1 cellular context compared by ENCODE assay signal in genomic region chr15:58142827-58143226, GRCh38.
TF ChIP-seq lines count a peak whose summit lies in the region.

No MANE protein-coding gene starts in this region.

TF ChIP-seq in K562, 482 proteins besides CTCF, POLR2A, EP300 and RAD21 (continued from another document and continues in another):
- TF ChIP-seq, protein P1, sequence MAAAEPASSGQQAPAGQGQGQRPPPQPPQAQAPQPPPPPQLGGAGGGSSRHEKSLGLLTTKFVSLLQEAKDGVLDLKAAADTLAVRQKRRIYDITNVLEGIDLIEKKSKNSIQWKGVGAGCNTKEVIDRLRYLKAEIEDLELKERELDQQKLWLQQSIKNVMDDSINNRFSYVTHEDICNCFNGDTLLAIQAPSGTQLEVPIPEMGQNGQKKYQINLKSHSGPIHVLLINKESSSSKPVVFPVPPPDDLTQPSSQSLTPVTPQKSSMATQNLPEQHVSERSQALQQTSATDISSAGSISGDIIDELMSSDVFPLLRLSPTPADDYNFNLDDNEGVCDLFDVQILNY (CRISPR knock-in tag; IDR thresholded peaks at IDR 0.05), result no peak
- TF ChIP-seq HDAC2 (IDR thresholded peaks at IDR 0.05) (peak; percentile 51; the same call in 1 of the 2 replicates), FOXJ2 (tag; IDR thresholded peaks at IDR 0.05) (peak; percentile 77), LCOR (CRISPR knock-in tag; IDR thresholded peaks at IDR 0.05) (no peak), CXXC5 (CRISPR knock-in tag; IDR thresholded peaks at IDR 0.05) (peak; percentile 82), POLR2G (IDR thresholded peaks at IDR 0.05; ENCODE audit: low read depth, low read length) (no peak), U2AF1 (optimal IDR thresholded peaks at IDR 0.05; ENCODE audit: low read depth, low read length) (no peak), SMC3 (conservative IDR thresholded peaks at IDR 0.05; ENCODE audit: insufficient read depth, low read depth, low read length) (no peak), MGA (IDR thresholded peaks at IDR 0.05) (peak; percentile 28; the same call in 1 of the 2 replicates), DPF2 (IDR thresholded peaks at IDR 0.05) (peak; percentile 37; the same call in 1 of the 2 replicates), KHSRP (IDR thresholded peaks at IDR 0.05) (no peak), ZNF212 (CRISPR knock-in tag; IDR thresholded peaks at IDR 0.05) (no peak), NCOA2 (IDR thresholded peaks at IDR 0.05; ENCODE audit: partially characterized antibody in 2 of 2) (no peak), TAL1 (IDR thresholded peaks at IDR 0.05) (no peak), MCM2 (IDR thresholded peaks at IDR 0.05; ENCODE audit: low read depth) (no peak), MYC (IDR thresholded peaks at IDR 0.05; ENCODE audit: low read depth, low read length) (peak; percentile 52; the same call in 1 of the 2 replicates), MYC (CRISPR knock-in tag; IDR thresholded peaks at IDR 0.05; ENCODE audit: borderline replicate concordance, low read depth) (no peak), HDGF (IDR thresholded peaks at IDR 0.05) (no peak), PHF21A (IDR thresholded peaks at IDR 0.05; ENCODE audit: borderline replicate concordance, low read depth) (no peak), ZNF354B (CRISPR knock-in tag; IDR thresholded peaks at IDR 0.05) (no peak), TBL1XR1 (IDR thresholded peaks at IDR 0.05; ENCODE audit: low read length in 2 of 2) (no peak), ZNF217 (CRISPR knock-in tag; IDR thresholded peaks at IDR 0.05) (no peak), TSC22D4 (tag; IDR thresholded peaks at IDR 0.05) (no peak), ZFPM2 (CRISPR knock-in tag; IDR thresholded peaks at IDR 0.05) (no peak), SP1 (CRISPR knock-in tag; IDR thresholded peaks at IDR 0.05) (no peak)
- TF ChIP-seq, protein P2, sequence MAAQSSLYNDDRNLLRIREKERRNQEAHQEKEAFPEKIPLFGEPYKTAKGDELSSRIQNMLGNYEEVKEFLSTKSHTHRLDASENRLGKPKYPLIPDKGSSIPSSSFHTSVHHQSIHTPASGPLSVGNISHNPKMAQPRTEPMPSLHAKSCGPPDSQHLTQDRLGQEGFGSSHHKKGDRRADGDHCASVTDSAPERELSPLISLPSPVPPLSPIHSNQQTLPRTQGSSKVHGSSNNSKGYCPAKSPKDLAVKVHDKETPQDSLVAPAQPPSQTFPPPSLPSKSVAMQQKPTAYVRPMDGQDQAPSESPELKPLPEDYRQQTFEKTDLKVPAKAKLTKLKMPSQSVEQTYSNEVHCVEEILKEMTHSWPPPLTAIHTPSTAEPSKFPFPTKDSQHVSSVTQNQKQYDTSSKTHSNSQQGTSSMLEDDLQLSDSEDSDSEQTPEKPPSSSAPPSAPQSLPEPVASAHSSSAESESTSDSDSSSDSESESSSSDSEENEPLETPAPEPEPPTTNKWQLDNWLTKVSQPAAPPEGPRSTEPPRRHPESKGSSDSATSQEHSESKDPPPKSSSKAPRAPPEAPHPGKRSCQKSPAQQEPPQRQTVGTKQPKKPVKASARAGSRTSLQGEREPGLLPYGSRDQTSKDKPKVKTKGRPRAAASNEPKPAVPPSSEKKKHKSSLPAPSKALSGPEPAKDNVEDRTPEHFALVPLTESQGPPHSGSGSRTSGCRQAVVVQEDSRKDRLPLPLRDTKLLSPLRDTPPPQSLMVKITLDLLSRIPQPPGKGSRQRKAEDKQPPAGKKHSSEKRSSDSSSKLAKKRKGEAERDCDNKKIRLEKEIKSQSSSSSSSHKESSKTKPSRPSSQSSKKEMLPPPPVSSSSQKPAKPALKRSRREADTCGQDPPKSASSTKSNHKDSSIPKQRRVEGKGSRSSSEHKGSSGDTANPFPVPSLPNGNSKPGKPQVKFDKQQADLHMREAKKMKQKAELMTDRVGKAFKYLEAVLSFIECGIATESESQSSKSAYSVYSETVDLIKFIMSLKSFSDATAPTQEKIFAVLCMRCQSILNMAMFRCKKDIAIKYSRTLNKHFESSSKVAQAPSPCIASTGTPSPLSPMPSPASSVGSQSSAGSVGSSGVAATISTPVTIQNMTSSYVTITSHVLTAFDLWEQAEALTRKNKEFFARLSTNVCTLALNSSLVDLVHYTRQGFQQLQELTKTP (IDR thresholded peaks at IDR 0.05; ENCODE audit: low read depth in 1 of 2, partially characterized antibody in 2 of 2), result peak in 1 of 2 experiments; percentile 48
- TF ChIP-seq, protein P3, sequence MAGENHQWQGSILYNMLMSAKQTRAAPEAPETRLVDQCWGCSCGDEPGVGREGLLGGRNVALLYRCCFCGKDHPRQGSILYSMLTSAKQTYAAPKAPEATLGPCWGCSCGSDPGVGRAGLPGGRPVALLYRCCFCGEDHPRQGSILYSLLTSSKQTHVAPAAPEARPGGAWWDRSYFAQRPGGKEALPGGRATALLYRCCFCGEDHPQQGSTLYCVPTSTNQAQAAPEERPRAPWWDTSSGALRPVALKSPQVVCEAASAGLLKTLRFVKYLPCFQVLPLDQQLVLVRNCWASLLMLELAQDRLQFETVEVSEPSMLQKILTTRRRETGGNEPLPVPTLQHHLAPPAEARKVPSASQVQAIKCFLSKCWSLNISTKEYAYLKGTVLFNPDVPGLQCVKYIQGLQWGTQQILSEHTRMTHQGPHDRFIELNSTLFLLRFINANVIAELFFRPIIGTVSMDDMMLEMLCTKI (IDR thresholded peaks at IDR 0.05; ENCODE audit: partially characterized antibody), result no peak
- TF ChIP-seq, protein P4, sequence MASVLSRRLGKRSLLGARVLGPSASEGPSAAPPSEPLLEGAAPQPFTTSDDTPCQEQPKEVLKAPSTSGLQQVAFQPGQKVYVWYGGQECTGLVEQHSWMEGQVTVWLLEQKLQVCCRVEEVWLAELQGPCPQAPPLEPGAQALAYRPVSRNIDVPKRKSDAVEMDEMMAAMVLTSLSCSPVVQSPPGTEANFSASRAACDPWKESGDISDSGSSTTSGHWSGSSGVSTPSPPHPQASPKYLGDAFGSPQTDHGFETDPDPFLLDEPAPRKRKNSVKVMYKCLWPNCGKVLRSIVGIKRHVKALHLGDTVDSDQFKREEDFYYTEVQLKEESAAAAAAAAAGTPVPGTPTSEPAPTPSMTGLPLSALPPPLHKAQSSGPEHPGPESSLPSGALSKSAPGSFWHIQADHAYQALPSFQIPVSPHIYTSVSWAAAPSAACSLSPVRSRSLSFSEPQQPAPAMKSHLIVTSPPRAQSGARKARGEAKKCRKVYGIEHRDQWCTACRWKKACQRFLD (CRISPR knock-in tag; IDR thresholded peaks at IDR 0.05), result no peak; the same call in none of the 2 replicates
- TF ChIP-seq, protein P5, sequence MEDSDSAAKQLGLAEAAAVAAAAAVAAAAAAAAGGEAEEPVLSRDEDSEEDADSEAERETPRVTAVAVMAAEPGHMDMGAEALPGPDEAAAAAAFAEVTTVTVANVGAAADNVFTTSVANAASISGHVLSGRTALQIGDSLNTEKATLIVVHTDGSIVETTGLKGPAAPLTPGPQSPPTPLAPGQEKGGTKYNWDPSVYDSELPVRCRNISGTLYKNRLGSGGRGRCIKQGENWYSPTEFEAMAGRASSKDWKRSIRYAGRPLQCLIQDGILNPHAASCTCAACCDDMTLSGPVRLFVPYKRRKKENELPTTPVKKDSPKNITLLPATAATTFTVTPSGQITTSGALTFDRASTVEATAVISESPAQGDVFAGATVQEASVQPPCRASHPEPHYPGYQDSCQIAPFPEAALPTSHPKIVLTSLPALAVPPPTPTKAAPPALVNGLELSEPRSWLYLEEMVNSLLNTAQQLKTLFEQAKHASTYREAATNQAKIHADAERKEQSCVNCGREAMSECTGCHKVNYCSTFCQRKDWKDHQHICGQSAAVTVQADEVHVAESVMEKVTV (CRISPR knock-in tag; IDR thresholded peaks at IDR 0.05), result no peak
- TF ChIP-seq, protein P6, sequence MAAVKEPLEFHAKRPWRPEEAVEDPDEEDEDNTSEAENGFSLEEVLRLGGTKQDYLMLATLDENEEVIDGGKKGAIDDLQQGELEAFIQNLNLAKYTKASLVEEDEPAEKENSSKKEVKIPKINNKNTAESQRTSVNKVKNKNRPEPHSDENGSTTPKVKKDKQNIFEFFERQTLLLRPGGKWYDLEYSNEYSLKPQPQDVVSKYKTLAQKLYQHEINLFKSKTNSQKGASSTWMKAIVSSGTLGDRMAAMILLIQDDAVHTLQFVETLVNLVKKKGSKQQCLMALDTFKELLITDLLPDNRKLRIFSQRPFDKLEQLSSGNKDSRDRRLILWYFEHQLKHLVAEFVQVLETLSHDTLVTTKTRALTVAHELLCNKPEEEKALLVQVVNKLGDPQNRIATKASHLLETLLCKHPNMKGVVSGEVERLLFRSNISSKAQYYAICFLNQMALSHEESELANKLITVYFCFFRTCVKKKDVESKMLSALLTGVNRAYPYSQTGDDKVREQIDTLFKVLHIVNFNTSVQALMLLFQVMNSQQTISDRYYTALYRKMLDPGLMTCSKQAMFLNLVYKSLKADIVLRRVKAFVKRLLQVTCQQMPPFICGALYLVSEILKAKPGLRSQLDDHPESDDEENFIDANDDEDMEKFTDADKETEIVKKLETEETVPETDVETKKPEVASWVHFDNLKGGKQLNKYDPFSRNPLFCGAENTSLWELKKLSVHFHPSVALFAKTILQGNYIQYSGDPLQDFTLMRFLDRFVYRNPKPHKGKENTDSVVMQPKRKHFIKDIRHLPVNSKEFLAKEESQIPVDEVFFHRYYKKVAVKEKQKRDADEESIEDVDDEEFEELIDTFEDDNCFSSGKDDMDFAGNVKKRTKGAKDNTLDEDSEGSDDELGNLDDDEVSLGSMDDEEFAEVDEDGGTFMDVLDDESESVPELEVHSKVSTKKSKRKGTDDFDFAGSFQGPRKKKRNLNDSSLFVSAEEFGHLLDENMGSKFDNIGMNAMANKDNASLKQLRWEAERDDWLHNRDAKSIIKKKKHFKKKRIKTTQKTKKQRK (IDR thresholded peaks at IDR 0.05; ENCODE audit: borderline replicate concordance, low read depth, low read length), result no peak
- TF ChIP-seq, protein P7, sequence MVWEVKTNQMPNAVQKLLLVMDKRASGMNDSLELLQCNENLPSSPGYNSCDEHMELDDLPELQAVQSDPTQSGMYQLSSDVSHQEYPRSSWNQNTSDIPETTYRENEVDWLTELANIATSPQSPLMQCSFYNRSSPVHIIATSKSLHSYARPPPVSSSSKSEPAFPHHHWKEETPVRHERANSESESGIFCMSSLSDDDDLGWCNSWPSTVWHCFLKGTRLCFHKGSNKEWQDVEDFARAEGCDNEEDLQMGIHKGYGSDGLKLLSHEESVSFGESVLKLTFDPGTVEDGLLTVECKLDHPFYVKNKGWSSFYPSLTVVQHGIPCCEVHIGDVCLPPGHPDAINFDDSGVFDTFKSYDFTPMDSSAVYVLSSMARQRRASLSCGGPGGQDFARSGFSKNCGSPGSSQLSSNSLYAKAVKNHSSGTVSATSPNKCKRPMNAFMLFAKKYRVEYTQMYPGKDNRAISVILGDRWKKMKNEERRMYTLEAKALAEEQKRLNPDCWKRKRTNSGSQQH (CRISPR knock-in tag; IDR thresholded peaks at IDR 0.05), result no peak
